Comparison of ENCODE assay signal across 8 cellular contexts in genomic region chr5:154405078-154405792, GRCh38.
DNase-seq lines count a peak whose midpoint lies in the region; ATAC-seq lines count a peak whose summit lies in the region.

No MANE protein-coding gene starts in this region.

- DNase-seq in COLO668 (lab: John Stamatoyannopoulos, UW; ENCODE audit: unreplicated experiment) (peak; percentile 72), NOMO-1 (lab: John Stamatoyannopoulos, UW; ENCODE audit: unreplicated experiment in 2 of 2) (peak; percentile 44 to 54), epidermal melanocyte (ENCODE audit: insufficient read length, low spot score) (peak; percentile 90)
- DNase-seq in activated CD8-positive, alpha-beta memory T cell treated with anti-CD3 and anti-CD28 coated beads, Interleukin-2, amount 50 U/mL, for 24 hours (ENCODE audit: extremely low read depth), result peak; percentile 37
- peak; percentile 39 to 44 for DNase-seq in stimulated activated CD8-positive, alpha-beta memory T cell treated with anti-CD3 and anti-CD28 coated beads, Interleukin-4, amount 100 ng/mL, for 1 hour (ENCODE audit: low read depth in 2 of 2, low spot score in 1 of 2)

- H3K9me3 ChIP-seq in mucosa of rectum (ENCODE audit: control insufficient read depth in 2 of 2, low read length in 2 of 2), result no peaks in the 10 kb centered on the region

- H3K27ac ChIP-seq in mucosa of rectum (ENCODE audit: low read depth in 2 of 2, low read length in 2 of 2), result no peak overlapping the region

- H3K36me3 ChIP-seq in mucosa of rectum (ENCODE audit: control insufficient read depth in 2 of 2, insufficient read depth in 2 of 2, low read length in 2 of 2), result peaks cover 0 to 2% of the 10 kb centered on the region in 2 donors

- H3K27me3 ChIP-seq in mucosa of rectum (ENCODE audit: control insufficient read depth in 2 of 2, insufficient read depth in 2 of 2, low read length in 2 of 2), result no peaks in the 10 kb centered on the region

- peak overlapping the region; percentile 8 to 60 for H3K9ac ChIP-seq in mucosa of rectum (ENCODE audit: low read depth in 1 of 2, low read length in 2 of 2)

- ATAC-seq in GM19463 (IDR thresholded peaks at IDR 0.05; ENCODE audit: unreplicated experiment) (peak; percentile 99), HG03571 (IDR thresholded peaks at IDR 0.05; ENCODE audit: unreplicated experiment) (peak; percentile 96)

- H3K4me3 ChIP-seq in mucosa of rectum (ENCODE audit: low read length in 2 of 2), result peak overlapping the region; percentile 58 to 62

- H3K4me1 ChIP-seq in mucosa of rectum (ENCODE audit: control insufficient read depth in 2 of 2, insufficient read depth in 2 of 2, low read length in 2 of 2), result peaks cover 3 to 15% of the 10 kb centered on the region in 2 donors

Comparison
In these comparisons a context has a peak if more than half of its experiments do, and no peak if none do; other contexts are left out.
1. DNase-seq: peak in every context shown above with its lines; median percentile 90 in epidermal melanocyte; 72 in COLO668; 49 in NOMO-1; 42 in stimulated activated CD8-positive, alpha-beta memory T cell treated with anti-CD3 and anti-CD28 coated beads, Interleukin-4, amount 100 ng/mL, for 1 hour; 37 in activated CD8-positive, alpha-beta memory T cell treated with anti-CD3 and anti-CD28 coated beads, Interleukin-2, amount 50 U/mL, for 24 hours.